7 cellular contexts compared by ENCODE assay signal in genomic region chr7:90639683-90640082, GRCh38. TPM values are rescaled to one million over a fixed set of nuclear protein-coding genes. Genes with fewer than 3 reads are reported as not detected.
A peak's percentile ranks its signal among the peaks of the same experiment; 100 is the strongest.
DNase-seq lines count a peak whose midpoint lies in the region; ATAC-seq, FAIRE-seq and TF ChIP-seq lines count a peak whose summit lies in the region.
"Not testable (repeated sequence)": the region's sequence is repeated elsewhere in the genome, so short reads cannot be mapped to it uniquely, and the experiment has no call there.

No MANE protein-coding gene starts in this region.

- H3K14ac ChIP-seq in H1 (ENCODE audit: insufficient read length); neuronal stem cell (ENCODE audit: low read length): not testable (repeated sequence)

- TF ChIP-seq EP300 in H1 (IDR thresholded peaks at IDR 0.05; ENCODE audit: borderline replicate concordance in 1 of 2, low read depth in 2 of 2, low read length in 2 of 2): not testable (repeated sequence)

- not testable (repeated sequence) for H3K23ac ChIP-seq in H1 (ENCODE audit: insufficient read length); neuronal stem cell (ENCODE audit: low read depth, low read length, poor library complexity)

- WGBS in HUES64: 81% methylated on average over 17 of the region's 17 CpGs
- WGBS in H1 (ENCODE audit: extremely low coverage in 1 of 2, insufficient coverage in 1 of 2, insufficient read length in 1 of 2, insufficient replicate concordance in 2 of 2, low coverage in 1 of 2, low lambda C conversion rate in 2 of 2, missing lambda C conversion rate in 1 of 2), 2 experiments: 67% methylated on average over 16 of the region's 17 CpGs; no CpG with 5 or more reads in 1 of the 2 experiments
- no CpG with 5 or more reads among the region's 17 CpGs for WGBS in neuronal stem cell (ENCODE audit: extremely low coverage in 2 of 2, insufficient read length in 2 of 2, insufficient replicate concordance in 1 of 2), 2 donors

- not testable (repeated sequence) for H3K36me3 Mint-ChIP-seq in Caco-2 (ENCODE audit: insufficient read depth, unreplicated experiment)
- H3K36me3 Mint-ChIP-seq in GM23338 (ENCODE audit: low read depth): peaks cover 54% of the 10 kb centered on the region

- H3K4ac ChIP-seq in H1 (replicated peaks; ENCODE audit: insufficient read length, low read depth, low read length); neuronal stem cell (ENCODE audit: low read length): not testable (repeated sequence)

- H3K79me1 ChIP-seq in H1 (ENCODE audit: low read depth, low read length); neuronal stem cell (ENCODE audit: low read depth, low read length): not testable (repeated sequence)

- H3K4me2 ChIP-seq in GM23338 (peak overlapping the region; percentile 60; the same call in 1 of the 2 replicates), PC-9 (peak overlapping the region; percentile 44), H1 (ENCODE audit: insufficient read depth in 1 of 2, low read depth in 2 of 2, low read length in 2 of 2) (peak overlapping the region; percentile 42 to 44; a peak in 2 of 4 replicates), neuronal stem cell (ENCODE audit: insufficient read depth, low read length, poor library complexity, severe bottlenecking) (peak overlapping the region; percentile 2)

- H3K9ac ChIP-seq in HUES64 (ENCODE audit: low read depth, low read length): 0 out of 2 replicates have a peak overlapping the region, but pooled peaks have one; percentile 47
- H3K9ac ChIP-seq in H1 (replicated peaks in 1 of 4; ENCODE audit: extremely low read depth in 1 of 4, low read depth in 3 of 4, low read length in 3 of 4): peak overlapping the region in 2 of 4 experiments; percentile 20 to 47; a peak in 4 of 7 replicates
- not testable (repeated sequence) for H3K9ac ChIP-seq in neuronal stem cell (ENCODE audit: low read depth, low read length, poor library complexity)

- H4K91ac ChIP-seq in H1 (replicated peaks; ENCODE audit: insufficient read length, low read length); neuronal stem cell (ENCODE audit: low read depth, low read length, poor library complexity): not testable (repeated sequence)

- H3K27me3 Mint-ChIP-seq in Caco-2 (ENCODE audit: insufficient read depth, unreplicated experiment); GM23338 (ENCODE audit: insufficient read depth, low read depth, poor library complexity): not testable (repeated sequence)

- not testable (repeated sequence) for TF ChIP-seq CTCF in Caco-2 (IDR thresholded peaks at IDR 0.05; ENCODE audit: insufficient read depth in 1 of 2, low read depth in 1 of 2, low read length in 1 of 2, severe bottlenecking in 1 of 2, unreplicated experiment in 1 of 2); GM23338 (conservative IDR thresholded peaks at IDR 0.05; ENCODE audit: low read depth in 2 of 2); PC-9 (conservative IDR thresholded peaks at IDR 0.05); H1 (IDR thresholded peaks at IDR 0.05; ENCODE audit: control extremely low read depth in 1 of 3, insufficient read depth in 1 of 3, low read depth in 1 of 3, low read length in 3 of 3)

- not testable (repeated sequence) for H2AFZ ChIP-seq in GM23338; H1 (ENCODE audit: low read length); neuronal stem cell (ENCODE audit: low read length)
- H2AFZ ChIP-seq in PC-9: peak overlapping the region; percentile 64; the same call in 1 of the 2 replicates

- TF ChIP-seq RAD21 in H1 (IDR thresholded peaks at IDR 0.05 in 1 of 2, conservative IDR thresholded peaks at IDR 0.05 in 1 of 2; ENCODE audit: low read depth in 2 of 2, low read length in 2 of 2): not testable (repeated sequence)

- not testable (repeated sequence) for TF ChIP-seq POLR2A in H1 (IDR thresholded peaks at IDR 0.05; ENCODE audit: control extremely low read depth in 1 of 2, low read depth in 2 of 2, low read length in 2 of 2)

- H2BK12ac ChIP-seq in H1 (ENCODE audit: low read depth, low read length): 0 out of 2 replicates have a peak overlapping the region, but pooled peaks have one; percentile 68
- not testable (repeated sequence) for H2BK12ac ChIP-seq in neuronal stem cell (ENCODE audit: low read length)

- H3K9me3 Mint-ChIP-seq in Caco-2 (ENCODE audit: unreplicated experiment) (peaks cover 18% of the 10 kb centered on the region), GM23338 (peaks cover 49% of the 10 kb centered on the region)

- H2BK20ac ChIP-seq in H1 (ENCODE audit: low read length): not testable (repeated sequence)

- peak; percentile 12 to 35 for DNase-seq in Caco-2
- DNase-seq in GM23338 (ENCODE audit: low spot score); PC-9; neuronal stem cell (ENCODE audit: low spot score): not testable (repeated sequence)
- DNase-seq in NCI-H526 (lab: John Stamatoyannopoulos, UW): peak; percentile 70 to 75
- peak in 1 of 2 experiments; percentile 75 for DNase-seq in H1 (ENCODE audit: low read depth in 1 of 2, low spot score in 2 of 2)

- not testable (repeated sequence) for BruUV-seq in Caco-2 (replicated peaks; lab: Mats Ljungman, UMichigan); PC-9 (replicated peaks; lab: Mats Ljungman, UMichigan)

- not testable (repeated sequence) for H3K56ac ChIP-seq in H1 (replicated peaks; ENCODE audit: insufficient read length, low read depth, low read length)

- H4K5ac ChIP-seq in H1 (ENCODE audit: insufficient read length, low read depth, low read length): peak overlapping the region; percentile 60

- H3K9me2 ChIP-seq in GM23338 (ENCODE audit: insufficient read depth); PC-9 (ENCODE audit: insufficient read depth): not testable (repeated sequence)

- H3K9me3 ChIP-seq in Caco-2; HUES64 (ENCODE audit: insufficient read depth, low read depth, low read length); PC-9 (ENCODE audit: insufficient read depth, low read depth); H1 (ENCODE audit: insufficient read depth in 2 of 2, low read depth in 1 of 2, low read length in 1 of 2): not testable (repeated sequence)
- H3K9me3 ChIP-seq in neuronal stem cell (replicated peaks in 1 of 2; ENCODE audit: control insufficient read depth in 2 of 2, insufficient read depth in 1 of 2, low read depth in 1 of 2, low read length in 2 of 2): peaks cover 4 to 30% of the 10 kb centered on the region in 2 donors

- H3K23me2 ChIP-seq in H1 (ENCODE audit: low read depth, low read length): not testable (repeated sequence)

- H2BK120ac ChIP-seq in H1 (replicated peaks; ENCODE audit: low read depth, low read length); neuronal stem cell (ENCODE audit: low read depth, low read length): not testable (repeated sequence)

- ATAC-seq in GM23338: not testable (repeated sequence)

- not testable (repeated sequence) for H3K36me3 ChIP-seq in Caco-2 (ENCODE audit: control insufficient read depth, insufficient read depth, low read length); GM23338 (ENCODE audit: insufficient read depth); HUES64 (ENCODE audit: insufficient read depth, low read length); PC-9 (ENCODE audit: low read depth); H1 (ENCODE audit: control insufficient read depth in 2 of 4, insufficient read depth in 4 of 4, low read length in 3 of 4); neuronal stem cell (replicated peaks in 1 of 2; ENCODE audit: control insufficient read depth in 2 of 2, insufficient read depth in 2 of 2, low read length in 2 of 2)

- intact Hi-C loops in Caco-2 (cut with micrococcal nuclease; ENCODE audit: unreplicated experiment); PC-9 (cut with micrococcal nuclease; ENCODE audit: unreplicated experiment): not testable (repeated sequence)

- not testable (repeated sequence) for H2BK15ac ChIP-seq in H1 (ENCODE audit: low read length); neuronal stem cell (ENCODE audit: low read length)

- not testable (repeated sequence) for H2BK5ac ChIP-seq in H1 (ENCODE audit: low read depth, low read length); neuronal stem cell (ENCODE audit: low read length)

- POLR2A ChIA-PET in Caco-2 (lab: Charles Lee); PC-9 (lab: Charles Lee; ENCODE audit: unreplicated experiment): not testable (repeated sequence)
- POLR2A ChIA-PET in H1 (lab: Charles Lee; ENCODE audit: partially characterized antibody): interaction anchor here (1.0 kb wide), 1 partner anchor 10 kb away, joined by 3 read pairs; no protein-coding TSS in a partner anchor

- not testable (repeated sequence) for H3K18ac ChIP-seq in H1 (ENCODE audit: extremely low read depth, low read length); neuronal stem cell (ENCODE audit: low read length)

- not testable (repeated sequence) for H4K8ac ChIP-seq in H1 (ENCODE audit: extremely low read depth, insufficient read depth, low read length); neuronal stem cell (ENCODE audit: low read depth, low read length)

- H3K27me3 ChIP-seq in Caco-2 (replicated peaks; ENCODE audit: control insufficient read depth, insufficient read depth, low read length); GM23338 (ENCODE audit: insufficient read depth); HUES64 (ENCODE audit: insufficient read depth, low read length); PC-9 (ENCODE audit: insufficient read depth, low read depth); H1 (replicated peaks in 1 of 4; ENCODE audit: control insufficient read depth in 3 of 4, extremely low read depth in 1 of 4, insufficient read depth in 3 of 4, low read length in 3 of 4); neuronal stem cell (ENCODE audit: control insufficient read depth in 3 of 3, insufficient read depth in 3 of 3, low read depth in 1 of 3, low read length in 3 of 3): not testable (repeated sequence)

- H3K4me3 ChIP-seq in Caco-2 (ENCODE audit: low read depth, low read length); HUES64 (ENCODE audit: low read length); H1 (ENCODE audit: extremely low read depth in 1 of 4, insufficient read depth in 2 of 4, low read depth in 3 of 4, low read length in 4 of 4); neuronal stem cell (ENCODE audit: low read length in 2 of 2): not testable (repeated sequence)
- H3K4me3 ChIP-seq in GM23338 (peak overlapping the region; percentile 34; the same call in 1 of the 2 replicates), PC-9 (peak overlapping the region; percentile 40; the same call in 1 of the 2 replicates)

- H3K27ac ChIP-seq in GM23338 (ENCODE audit: low read depth); HUES64 (ENCODE audit: low read depth, low read length); PC-9; neuronal stem cell (replicated peaks; ENCODE audit: low read length): not testable (repeated sequence)
- H3K27ac ChIP-seq in H1 (ENCODE audit: low read depth, low read length): peak overlapping the region; percentile 77

- not testable (repeated sequence) for FAIRE-seq in H1 (lab: Jason Lieb, UNC)

- H3K27ac Mint-ChIP-seq in Caco-2 (ENCODE audit: unreplicated experiment): not testable (repeated sequence)
- H3K27ac Mint-ChIP-seq in GM23338: peak overlapping the region; percentile 90; the same call in 1 of the 2 replicates

- H4K20me1 ChIP-seq in GM23338 (replicated peaks; ENCODE audit: insufficient read depth); PC-9 (ENCODE audit: insufficient read depth); H1 (replicated peaks in 1 of 2; ENCODE audit: control insufficient read depth in 1 of 2, insufficient read depth in 2 of 2, low read length in 2 of 2): not testable (repeated sequence)

- H3K4me1 Mint-ChIP-seq in Caco-2 (ENCODE audit: low read depth, unreplicated experiment): not testable (repeated sequence)
- peaks cover 17% of the 10 kb centered on the region for H3K4me1 Mint-ChIP-seq in GM23338

- H3K79me2 ChIP-seq in GM23338 (replicated peaks; ENCODE audit: insufficient read depth): peaks cover 26% of the 10 kb centered on the region
- not testable (repeated sequence) for H3K79me2 ChIP-seq in PC-9 (ENCODE audit: low read depth); H1 (ENCODE audit: control insufficient read depth in 1 of 2, insufficient read depth in 2 of 2, low read length in 2 of 2)

- H3K4me3 Mint-ChIP-seq in Caco-2 (ENCODE audit: unreplicated experiment): not testable (repeated sequence)
- H3K4me3 Mint-ChIP-seq in GM23338: peak overlapping the region; percentile 50; the same call in 2 of the 3 replicates

- CTCF ChIA-PET in Caco-2 (lab: Charles Lee): interaction anchor here (0.7 kb wide), 1 partner anchor 1963 kb away, joined by 4 read pairs; no protein-coding TSS in a partner anchor
- CTCF ChIA-PET in PC-9 (lab: Charles Lee): not testable (repeated sequence)
- CTCF ChIA-PET in H1 (lab: Charles Lee; ENCODE audit: partially characterized antibody): interaction anchor here (1.1 kb wide), 1 partner anchor 15 kb away, joined by 3 read pairs; no protein-coding TSS in a partner anchor

- H3K4me1 ChIP-seq in Caco-2; PC-9 (replicated peaks; ENCODE audit: insufficient read depth); H1 (replicated peaks in 1 of 4; ENCODE audit: control insufficient read depth in 3 of 4, insufficient read depth in 4 of 4, low read length in 3 of 4); neuronal stem cell (ENCODE audit: control insufficient read depth in 2 of 2, insufficient read depth in 1 of 2, low read depth in 1 of 2, low read length in 2 of 2): not testable (repeated sequence)
- peaks cover 11% of the 10 kb centered on the region; the same call in 1 of the 2 replicates for H3K4me1 ChIP-seq in GM23338 (ENCODE audit: insufficient read depth)
- peaks cover 16% of the 10 kb centered on the region; the same call in 1 of the 2 replicates for H3K4me1 ChIP-seq in HUES64 (ENCODE audit: insufficient read depth, low read length)

- H2AK5ac ChIP-seq in H1 (ENCODE audit: low read depth, low read length); neuronal stem cell (ENCODE audit: low read depth, low read length): not testable (repeated sequence)

- not testable (repeated sequence) for H3F3A ChIP-seq in GM23338 (replicated peaks; ENCODE audit: low read depth); PC-9 (ENCODE audit: insufficient read depth, low read depth)

RNA-seq across cellular contexts. Expression of gene CDK14, which starts 43.6 kb away (rescaled TPM):
- total RNA-seq in Caco-2 (2022) (18.2 and 22.5 TPM in 2 replicates), PC-9 (2021) (39.1 and 41.6 TPM in 2 replicates)
- 24.0 and 25.9 TPM in 2 replicates for total RNA-seq in GM23338 (2014; rRNA removed; shearing (Covaris generic))
- polyA plus RNA-seq in GM23338 (2016; fragmentation: Nextera tagmentation; extraction: Ambion mirVana) (10.1 and 11.2 TPM in 2 replicates), H1 (2011; rRNA removed) (3.1 and 5.5 TPM in 2 replicates)
- 16.4 TPM for polyA plus RNA-seq in HUES64 (2013, experiment 1 of 2)
- polyA plus RNA-seq in HUES64 (2013, experiment 2 of 2): 21.2 TPM
- total RNA-seq in H1 (2021; fragmentation: NEBNext Ultra II Directional; extraction: Animal tissue kit (Norgen Biotek cat#: 25700)): 47.3 and 48.8 TPM in 2 replicates
- 5.4 TPM for polyA plus RNA-seq in H1 (2011; cell fraction: cytosol; rRNA removed)
- 5.2 TPM for polyA plus RNA-seq in H1 (2011; cell fraction: nucleus; rRNA removed)
- 6.4 to 14.3 TPM (median 9.8 TPM) in 4 replicates for polyA plus RNA-seq in H1 (2012, experiment 1 of 2)
- 0.93 TPM for polyA plus RNA-seq in H1 (2012, experiment 2 of 2)
- polyA plus RNA-seq in H1 (2013, experiment 1 of 2): 17.2 TPM
- 18.0 TPM for polyA plus RNA-seq in H1 (2013, experiment 2 of 2)
- polyA minus RNA-seq in H1 (2011; rRNA and poly(A)+ RNA removed): 27.7 and 46.4 TPM in 2 replicates
- 24.4 TPM for polyA minus RNA-seq in H1 (2011; cell fraction: cytosol; rRNA and poly(A)+ RNA removed)
- 38.0 TPM for polyA minus RNA-seq in H1 (2011; cell fraction: nucleus; rRNA and poly(A)+ RNA removed)
- polyA plus RNA-seq in neuronal stem cell (2013, experiment 1 of 2): 25.6 TPM
- polyA plus RNA-seq in neuronal stem cell (2013, experiment 2 of 2): 26.9 TPM

Comparison
In these comparisons a context has a peak if more than half of its experiments do, and no peak if none do; other contexts are left out.
1. H3K4me2 ChIP-seq: peak in every context shown above with its lines; median percentile 60 in GM23338; 44 in PC-9; 43 in H1; 2 in neuronal stem cell.